In genomic region chr2:85802337-85803103, GRCh38 we compare ENCODE assay signal across 1 cellular context.
TF ChIP-seq lines count a peak whose summit lies in the region.

No MANE protein-coding gene starts in this region.

TF ChIP-seq in HEK293, 187 proteins besides CTCF, POLR2A, EP300 and RAD21 (continued from another document):
- peak; percentile 65 for TF ChIP-seq ZNF629 (tag by site-specific recombination; IDR thresholded peaks at IDR 0.05)
- peak; percentile 64 for TF ChIP-seq OSR2 (tag by site-specific recombination; IDR thresholded peaks at IDR 0.05)
- peak; percentile 22; the same call in 1 of the 2 replicates for TF ChIP-seq ZNF335 (tag by site-specific recombination; conservative IDR thresholded peaks at IDR 0.05)
- TF ChIP-seq ZBTB21 (tag by site-specific recombination; IDR thresholded peaks at IDR 0.05), result peak; percentile 31; the same call in 1 of the 2 replicates
- no peak for TF ChIP-seq ZNF701 (tag by site-specific recombination; IDR thresholded peaks at IDR 0.05)
- no peak for TF ChIP-seq ZNF221 (tag by site-specific recombination; IDR thresholded peaks at IDR 0.05; ENCODE audit: borderline replicate concordance)
- no peak for TF ChIP-seq ZNF148 (tag by site-specific recombination; IDR thresholded peaks at IDR 0.05; ENCODE audit: borderline replicate concordance)
- no peak for TF ChIP-seq ZNF548 (tag by site-specific recombination; IDR thresholded peaks at IDR 0.05)
- 0 out of 2 replicates have a peak, but pooled peaks have one; percentile 34 for TF ChIP-seq ZNF623 (tag by site-specific recombination; IDR thresholded peaks at IDR 0.05)
- TF ChIP-seq RBAK (tag by site-specific recombination; IDR thresholded peaks at IDR 0.05), result no peak
- TF ChIP-seq, protein P1, sequence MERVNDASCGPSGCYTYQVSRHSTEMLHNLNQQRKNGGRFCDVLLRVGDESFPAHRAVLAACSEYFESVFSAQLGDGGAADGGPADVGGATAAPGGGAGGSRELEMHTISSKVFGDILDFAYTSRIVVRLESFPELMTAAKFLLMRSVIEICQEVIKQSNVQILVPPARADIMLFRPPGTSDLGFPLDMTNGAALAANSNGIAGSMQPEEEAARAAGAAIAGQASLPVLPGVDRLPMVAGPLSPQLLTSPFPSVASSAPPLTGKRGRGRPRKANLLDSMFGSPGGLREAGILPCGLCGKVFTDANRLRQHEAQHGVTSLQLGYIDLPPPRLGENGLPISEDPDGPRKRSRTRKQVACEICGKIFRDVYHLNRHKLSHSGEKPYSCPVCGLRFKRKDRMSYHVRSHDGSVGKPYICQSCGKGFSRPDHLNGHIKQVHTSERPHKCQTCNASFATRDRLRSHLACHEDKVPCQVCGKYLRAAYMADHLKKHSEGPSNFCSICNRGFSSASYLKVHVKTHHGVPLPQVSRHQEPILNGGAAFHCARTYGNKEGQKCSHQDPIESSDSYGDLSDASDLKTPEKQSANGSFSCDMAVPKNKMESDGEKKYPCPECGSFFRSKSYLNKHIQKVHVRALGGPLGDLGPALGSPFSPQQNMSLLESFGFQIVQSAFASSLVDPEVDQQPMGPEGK (tag by site-specific recombination; IDR thresholded peaks at IDR 0.05), result no peak
TF ChIP-seq in HEK293: peak in this region for 6.
